16 cellular contexts compared by ENCODE assay signal in genomic region chr2:238105506-238106338, GRCh38. TPM values are rescaled to one million over a fixed set of nuclear protein-coding genes. Genes with fewer than 3 reads are reported as not detected.
A peak's percentile ranks its signal among the peaks of the same experiment; 100 is the strongest.
DNase-seq lines count a peak whose midpoint lies in the region; ATAC-seq, FAIRE-seq and TF ChIP-seq lines count a peak whose summit lies in the region.
"Had no signal": no experiment of that assay in that cellular context is flagged by ENCODE, and none has a peak within 500 bp of the region (broad histone marks: within the 10 kb centered on the region; RNA-seq: fewer than 3 reads in every experiment).

No MANE protein-coding gene starts in this region.

- no peaks in the 10 kb centered on the region for H3F3A ChIP-seq in SK-N-SH (replicated peaks; ENCODE audit: insufficient read depth)

- no peaks in the 10 kb centered on the region for H3K9me3 ChIP-seq in SK-N-SH
- H3K9me3 ChIP-seq in endodermal cell (ENCODE audit: control insufficient read depth, low read length): no peaks in the 10 kb centered on the region
- no peaks in the 10 kb centered on the region for H3K9me3 ChIP-seq in CD8-positive, alpha-beta memory T cell (ENCODE audit: low read length)
- H3K9me3 ChIP-seq: A549, testis had no signal

- ATAC-seq in SK-N-SH treated with all-trans-retinoic acid at 6 μM for 48 hours: no peak
- no peak for ATAC-seq in sciatic nerve
- no peak for ATAC-seq in HG02981 (IDR thresholded peaks at IDR 0.05; ENCODE audit: unreplicated experiment)
- no peak for ATAC-seq in activated T-helper 17 cell treated with anti-CD3 and anti-CD28 coated beads, Interleukin-2, amount 50 U/mL, for 72 hours (replicated peaks)
- ATAC-seq: Panc1 had no signal

- H3K27me3 ChIP-seq in SK-N-SH (ENCODE audit: insufficient read depth) (no peaks in the 10 kb centered on the region), endodermal cell (ENCODE audit: control insufficient read depth, insufficient read depth, low read length, poor library complexity, severe bottlenecking) (no peaks in the 10 kb centered on the region)
- no peaks in the 10 kb centered on the region for H3K27me3 ChIP-seq in CD8-positive, alpha-beta memory T cell (ENCODE audit: insufficient read depth, low read length, poor library complexity, severe bottlenecking)
- H3K27me3 ChIP-seq: cardiac muscle cell, testis had no signal

- CTCF ChIA-PET in SK-N-SH (lab: Yijun Ruan, JAX): interaction anchor here (1.1 to 1.3 kb wide), 3 partner anchors 29 to 247 kb away, joined by 3 to 4 read pairs (median 3); no protein-coding TSS in a partner anchor
- CTCF ChIA-PET in CD8-positive, alpha-beta memory T cell (lab: Charles Lee): no interaction called here

- no peak overlapping the region for H3K9ac ChIP-seq in SK-N-SH
- no peak overlapping the region for H3K9ac ChIP-seq in endodermal cell (ENCODE audit: extremely low read depth, low read length, poor library complexity, severe bottlenecking)

- H3K36me3 ChIP-seq in SK-N-SH (replicated peaks in 1 of 2; ENCODE audit: control insufficient read depth in 1 of 2, insufficient read depth in 2 of 2, low read length in 1 of 2) (no peaks in the 10 kb centered on the region), endodermal cell (ENCODE audit: control insufficient read depth, insufficient read depth, low read length) (no peaks in the 10 kb centered on the region)
- no peaks in the 10 kb centered on the region for H3K36me3 ChIP-seq in CD8-positive, alpha-beta memory T cell (ENCODE audit: insufficient read depth, low read length)
- H3K36me3 ChIP-seq: cardiac muscle cell had no signal

- H2AFZ ChIP-seq in SK-N-SH (ENCODE audit: low read depth): no peak overlapping the region

- 82% methylated on average over 19 of the region's 28 CpGs for WGBS in SK-N-SH (ENCODE audit: low lambda C conversion rate)
- WGBS in endodermal cell (ENCODE audit: insufficient coverage in 1 of 2, insufficient read length in 1 of 2), 2 experiments: 94% methylated on average over 16 to 28 of the region's 28 CpGs

- H3K27ac ChIP-seq in SK-N-SH (ENCODE audit: low read depth in 2 of 2, low read length in 1 of 2) (no peak overlapping the region), endodermal cell (ENCODE audit: low read depth, low read length) (no peak overlapping the region)
- H3K27ac ChIP-seq in CD8-positive, alpha-beta memory T cell (ENCODE audit: low read depth, low read length): no peak overlapping the region
- H3K27ac ChIP-seq: A549, cardiac muscle cell, testis had no signal

- TF ChIP-seq EP300 in SK-N-SH (IDR thresholded peaks at IDR 0.05; ENCODE audit: borderline replicate concordance in 1 of 2, low read depth in 1 of 2, low read length in 1 of 2): no peak

- peak; percentile 41 for DNase-seq in SK-N-SH
- peak; percentile 10 for DNase-seq in GM12891 (ENCODE audit: insufficient read length, low spot score)
- peak; percentile 41 for DNase-seq in endodermal cell
- DNase-seq in sciatic nerve (ENCODE audit: low spot score): peak; percentile 45
- no peak for DNase-seq in CD8-positive, alpha-beta memory T cell
- DNase-seq: effector CD4-positive, alpha-beta T cell; NCI-H2029 treated with DMSO at 0.1 percent for 48 hours; NCI-H526 treated with DMSO at 0.1 percent for 48 hours; testis had no signal

- H3K4me3 ChIP-seq in SK-N-SH (ENCODE audit: low read depth in 2 of 2, low read length in 1 of 2) (no peak overlapping the region), endodermal cell (ENCODE audit: low read length) (no peak overlapping the region)
- H3K4me3 ChIP-seq in CD8-positive, alpha-beta memory T cell (ENCODE audit: low read length): no peak overlapping the region
- H3K4me3 ChIP-seq: A549, cardiac muscle cell, testis had no signal

- no peak for FAIRE-seq in GM12891 (lab: Jason Lieb, UNC)
- FAIRE-seq: A549 had no signal

- H3K27me3 Mint-ChIP-seq in endodermal cell (ENCODE audit: insufficient read depth): no peaks in the 10 kb centered on the region
- H3K27me3 Mint-ChIP-seq in activated T-helper 17 cell treated with anti-CD3 and anti-CD28 coated beads, Interleukin-2, amount 50 U/mL, for 72 hours: no peaks in the 10 kb centered on the region
- H3K27me3 Mint-ChIP-seq in CD8-positive, alpha-beta memory T cell: no peaks in the 10 kb centered on the region

- H3K4me1 ChIP-seq in SK-N-SH (ENCODE audit: control insufficient read depth in 1 of 2, insufficient read depth in 2 of 2, low read depth in 1 of 2, low read length in 1 of 2) (peaks cover 0 to 12% of the 10 kb centered on the region in 2 experiments; a peak in 1 of 4 replicates), endodermal cell (ENCODE audit: control insufficient read depth, insufficient read depth, low read length) (no peaks in the 10 kb centered on the region)
- H3K4me1 ChIP-seq in CD8-positive, alpha-beta memory T cell (ENCODE audit: insufficient read depth, low read length): no peaks in the 10 kb centered on the region
- H3K4me1 ChIP-seq: A549, testis had no signal

- no peaks in the 10 kb centered on the region for H3K9me2 ChIP-seq in SK-N-SH

- no peak overlapping the region for H3K27ac Mint-ChIP-seq in endodermal cell
- no peak overlapping the region for H3K27ac Mint-ChIP-seq in activated T-helper 17 cell treated with anti-CD3 and anti-CD28 coated beads, Interleukin-2, amount 50 U/mL, for 72 hours
- H3K27ac Mint-ChIP-seq in CD8-positive, alpha-beta memory T cell: no peak overlapping the region

- no peak for TF ChIP-seq POLR2A in GM12891 (IDR thresholded peaks at IDR 0.05; ENCODE audit: low read depth, low read length)

- no peak overlapping the region for H3K4me2 ChIP-seq in SK-N-SH
- H3K4me2 ChIP-seq: A549 had no signal

- no peaks in the 10 kb centered on the region for H4K20me1 ChIP-seq in SK-N-SH (ENCODE audit: insufficient read depth)

- H3K4me1 Mint-ChIP-seq in endodermal cell: peaks cover 5% of the 10 kb centered on the region
- no peaks in the 10 kb centered on the region for H3K4me1 Mint-ChIP-seq in activated T-helper 17 cell treated with anti-CD3 and anti-CD28 coated beads, Interleukin-2, amount 50 U/mL, for 72 hours
- H3K4me1 Mint-ChIP-seq in CD8-positive, alpha-beta memory T cell: peaks cover 0 to 16% (median 0%) of the 10 kb centered on the region in 3 donors

- intact Hi-C loops in sciatic nerve (cut with DNase I): no loop called here

- H3K36me3 Mint-ChIP-seq in endodermal cell (ENCODE audit: low read depth): no peaks in the 10 kb centered on the region
- no peaks in the 10 kb centered on the region for H3K36me3 Mint-ChIP-seq in activated T-helper 17 cell treated with anti-CD3 and anti-CD28 coated beads, Interleukin-2, amount 50 U/mL, for 72 hours (ENCODE audit: low read depth)
- no peaks in the 10 kb centered on the region for H3K36me3 Mint-ChIP-seq in CD8-positive, alpha-beta memory T cell

- POLR2A ChIA-PET in SK-N-SH (lab: Yijun Ruan, JAX): interaction anchor here (1.0 kb wide), 1 partner anchor 12 kb away, joined by 3 read pairs; no protein-coding TSS in a partner anchor
- POLR2A ChIA-PET in CD8-positive, alpha-beta memory T cell (lab: Charles Lee): no interaction called here

- H3K4me3 Mint-ChIP-seq in endodermal cell: no peak overlapping the region
- no peak overlapping the region for H3K4me3 Mint-ChIP-seq in activated T-helper 17 cell treated with anti-CD3 and anti-CD28 coated beads, Interleukin-2, amount 50 U/mL, for 72 hours
- H3K4me3 Mint-ChIP-seq in CD8-positive, alpha-beta memory T cell: no peak overlapping the region

- no peaks in the 10 kb centered on the region for H3K79me2 ChIP-seq in SK-N-SH (ENCODE audit: insufficient read depth)

- H3K9me3 Mint-ChIP-seq in endodermal cell: no peaks in the 10 kb centered on the region
- H3K9me3 Mint-ChIP-seq in activated T-helper 17 cell treated with anti-CD3 and anti-CD28 coated beads, Interleukin-2, amount 50 U/mL, for 72 hours: no peaks in the 10 kb centered on the region
- no peaks in the 10 kb centered on the region for H3K9me3 Mint-ChIP-seq in CD8-positive, alpha-beta memory T cell

- TF ChIP-seq RAD21 in SK-N-SH (IDR thresholded peaks at IDR 0.05; ENCODE audit: low read length): no peak

- TF ChIP-seq CTCF in SK-N-SH (IDR thresholded peaks at IDR 0.05) (no peak), endodermal cell (conservative IDR thresholded peaks at IDR 0.05) (no peak)

RNA-seq across cellular contexts. Expression of gene ESPNL, which starts 5.6 kb away (rescaled TPM):
- 0.03 and 0.05 TPM in 2 replicates for polyA plus RNA-seq in SK-N-SH (2012; rRNA removed)
- not detected in 2 replicates for polyA plus RNA-seq in SK-N-SH (2012; cell fraction: cytosol; rRNA removed)
- polyA plus RNA-seq in SK-N-SH (2012; cell fraction: nucleus; rRNA removed): 0.07 and 0.08 TPM in 2 replicates
- polyA plus RNA-seq in GM12891 (2012; ENCODE audit: low read depth, missing spikeins): 1.2 TPM
- total RNA-seq in endodermal cell: under 1 TPM; 0.15 to 0.86 TPM
- polyA plus RNA-seq in endodermal cell (2013, experiment 1 of 2): 0.32 TPM
- 0.25 TPM for polyA plus RNA-seq in endodermal cell (2013, experiment 2 of 2)
- not detected for total RNA-seq in sciatic nerve
- total RNA-seq in activated T-helper 17 cell treated with anti-CD3 and anti-CD28 coated beads, Interleukin-2, amount 50 U/mL, for 72 hours: 1 to 10 TPM in 1 of 2 donors, under 1 TPM in 1; 0.39 to 1.0 TPM
- total RNA-seq in CD8-positive, alpha-beta memory T cell: not detected
- not detected for polyA plus RNA-seq in CD8-positive, alpha-beta memory T cell
- total RNA-seq: H4 had no signal

RNA-seq across cellular contexts. Expression of gene KLHL30, which starts 32.7 kb away (rescaled TPM):
- polyA plus RNA-seq in SK-N-SH (2012; rRNA removed): not detected in 2 replicates
- polyA plus RNA-seq in SK-N-SH (2012; cell fraction: cytosol; rRNA removed): not detected in 2 replicates
- not detected in 2 replicates for polyA plus RNA-seq in SK-N-SH (2012; cell fraction: nucleus; rRNA removed)
- not detected for polyA plus RNA-seq in GM12891 (2012; ENCODE audit: low read depth, missing spikeins)
- total RNA-seq in endodermal cell (not detected), sciatic nerve (1.1 TPM)
- 0.25 TPM for polyA plus RNA-seq in endodermal cell (2013, experiment 1 of 2)
- 0.41 TPM for polyA plus RNA-seq in endodermal cell (2013, experiment 2 of 2)
- total RNA-seq in activated T-helper 17 cell treated with anti-CD3 and anti-CD28 coated beads, Interleukin-2, amount 50 U/mL, for 72 hours: not detected
- not detected for total RNA-seq in CD8-positive, alpha-beta memory T cell
- polyA plus RNA-seq in CD8-positive, alpha-beta memory T cell: not detected
- total RNA-seq: H4 had no signal

RNA-seq across cellular contexts. Expression of gene SCLY, which starts 44.9 kb away (rescaled TPM):
- polyA plus RNA-seq in SK-N-SH (2012; rRNA removed): 19.1 and 20.9 TPM in 2 replicates
- polyA plus RNA-seq in SK-N-SH (2012; cell fraction: cytosol; rRNA removed): 13.0 and 17.2 TPM in 2 replicates
- polyA plus RNA-seq in SK-N-SH (2012; cell fraction: nucleus; rRNA removed): 25.5 and 29.9 TPM in 2 replicates
- 16.7 TPM for polyA plus RNA-seq in GM12891 (2012; ENCODE audit: low read depth, missing spikeins)
- total RNA-seq in endodermal cell (10 to 100 TPM; 39.0 to 45.0 TPM), sciatic nerve (15.1 TPM)
- 26.0 TPM for polyA plus RNA-seq in endodermal cell (2013, experiment 1 of 2)
- 23.0 TPM for polyA plus RNA-seq in endodermal cell (2013, experiment 2 of 2)
- total RNA-seq in activated T-helper 17 cell treated with anti-CD3 and anti-CD28 coated beads, Interleukin-2, amount 50 U/mL, for 72 hours: 10 to 100 TPM; 56.2 to 57.1 TPM
- total RNA-seq in CD8-positive, alpha-beta memory T cell: 10 to 100 TPM; 64.8 to 70.5 TPM
- polyA plus RNA-seq in CD8-positive, alpha-beta memory T cell: 16.1 TPM

RNA-seq across cellular contexts. Expression of gene ERFE, which starts 53.0 kb away (rescaled TPM):
- 1.3 and 1.5 TPM in 2 replicates for polyA plus RNA-seq in SK-N-SH (2012; rRNA removed)
- polyA plus RNA-seq in SK-N-SH (2012; cell fraction: cytosol; rRNA removed): 0.58 and 1.2 TPM in 2 replicates
- polyA plus RNA-seq in SK-N-SH (2012; cell fraction: nucleus; rRNA removed): 2.6 TPM in 2 replicates
- polyA plus RNA-seq in GM12891 (2012; ENCODE audit: low read depth, missing spikeins): not detected
- total RNA-seq in endodermal cell (1 to 10 TPM in 1 of 2 donors, under 1 TPM in 1; 0.48 to 1.6 TPM), sciatic nerve (0.58 TPM)
- polyA plus RNA-seq in endodermal cell (2013, experiment 1 of 2): 3.4 TPM
- 2.0 TPM for polyA plus RNA-seq in endodermal cell (2013, experiment 2 of 2)
- not detected for total RNA-seq in activated T-helper 17 cell treated with anti-CD3 and anti-CD28 coated beads, Interleukin-2, amount 50 U/mL, for 72 hours
- total RNA-seq in CD8-positive, alpha-beta memory T cell: under 1 TPM in 1 of 2 experiments, not detected in 1; 0.24 TPM
- polyA plus RNA-seq in CD8-positive, alpha-beta memory T cell: not detected

Comparison
In these comparisons a context has a peak if more than half of its experiments do, and no peak if none do; other contexts are left out.
1. DNase-seq: peak in SK-N-SH (single experiment), GM12891 (single experiment), endodermal cell (single experiment) and sciatic nerve (single experiment); none in CD8-positive, alpha-beta memory T cell (0 of 5).